1 cellular context compared by ENCODE assay signal in the genomic region with DNA sequence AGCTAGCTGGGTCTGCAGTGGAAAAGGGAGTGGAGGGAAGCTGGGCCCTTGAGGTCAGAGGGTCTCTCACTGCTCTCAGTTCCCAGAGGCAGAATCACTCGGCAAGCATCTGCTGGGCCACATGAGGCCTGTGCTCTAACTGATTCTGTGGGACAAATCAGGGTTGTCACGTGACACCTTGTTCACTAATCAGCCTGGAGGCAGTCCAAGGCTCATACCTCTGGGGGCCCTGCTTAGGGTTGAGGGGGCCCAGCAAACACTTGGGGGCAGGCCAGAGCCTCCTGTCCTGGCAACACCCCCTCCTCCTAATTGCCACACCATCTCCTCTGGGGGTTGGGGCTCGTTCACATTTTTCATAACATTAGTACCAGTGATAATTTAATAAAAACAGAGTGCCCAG.
TF ChIP-seq lines count a peak whose summit lies in the region.

No MANE protein-coding gene starts in this region.

TF ChIP-seq in K562, 482 proteins besides CTCF, POLR2A, EP300 and RAD21:
- TF ChIP-seq, protein P1, sequence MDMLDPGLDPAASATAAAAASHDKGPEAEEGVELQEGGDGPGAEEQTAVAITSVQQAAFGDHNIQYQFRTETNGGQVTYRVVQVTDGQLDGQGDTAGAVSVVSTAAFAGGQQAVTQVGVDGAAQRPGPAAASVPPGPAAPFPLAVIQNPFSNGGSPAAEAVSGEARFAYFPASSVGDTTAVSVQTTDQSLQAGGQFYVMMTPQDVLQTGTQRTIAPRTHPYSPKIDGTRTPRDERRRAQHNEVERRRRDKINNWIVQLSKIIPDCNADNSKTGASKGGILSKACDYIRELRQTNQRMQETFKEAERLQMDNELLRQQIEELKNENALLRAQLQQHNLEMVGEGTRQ (CRISPR knock-in tag; IDR thresholded peaks at IDR 0.05) = peak; percentile 55
- TF ChIP-seq ZNF146 (CRISPR knock-in tag; IDR thresholded peaks at IDR 0.05; ENCODE audit: unreplicated experiment) = no peak
- TF ChIP-seq TFE3 (CRISPR knock-in tag; IDR thresholded peaks at IDR 0.05) = peak; percentile 91
- peak; percentile 46 for TF ChIP-seq BHLHE40 (IDR thresholded peaks at IDR 0.05; ENCODE audit: low read length)
- TF ChIP-seq TOE1 (IDR thresholded peaks at IDR 0.05; ENCODE audit: borderline replicate concordance) = peak; percentile 88
- TF ChIP-seq TOE1 (CRISPR knock-in tag; IDR thresholded peaks at IDR 0.05; ENCODE audit: borderline replicate concordance, low read depth) = no peak
- no peak for TF ChIP-seq ADNP (tag; IDR thresholded peaks at IDR 0.05)
- TF ChIP-seq RAD51 (IDR thresholded peaks at IDR 0.05; ENCODE audit: borderline replicate concordance, low read depth) = peak; percentile 89
- TF ChIP-seq USF1 (CRISPR knock-in tag; IDR thresholded peaks at IDR 0.05) = peak; percentile 61
- TF ChIP-seq CBFA2T2 (conservative IDR thresholded peaks at IDR 0.05) = peak; percentile 56
